ENCODE assay signal across 11 cellular contexts in the genomic region with DNA sequence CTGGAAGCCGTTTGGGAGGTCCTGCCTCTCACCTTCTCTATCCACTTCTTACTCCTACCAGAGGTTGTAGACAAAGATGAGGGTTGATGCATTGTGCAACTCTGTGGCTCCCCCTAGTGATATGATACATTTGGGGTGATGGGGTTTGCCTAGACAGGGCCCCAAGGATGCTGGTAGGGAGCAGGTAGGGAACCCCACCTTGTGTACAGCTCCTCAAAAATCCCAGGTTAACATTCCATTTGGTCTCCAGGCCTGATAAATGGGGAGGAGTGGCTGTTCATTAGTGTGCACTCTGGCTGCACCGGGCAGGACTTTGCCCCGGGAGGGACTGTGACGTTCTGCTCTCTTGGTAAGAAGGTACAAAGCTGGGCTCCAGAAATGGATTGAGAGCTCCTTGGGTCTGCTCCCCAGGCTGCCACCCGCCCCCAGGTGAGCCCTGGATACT. TPM values are rescaled to one million over a fixed set of nuclear protein-coding genes. Genes with fewer than 3 reads are reported as not detected.
DNase-seq lines count a peak whose midpoint lies in the region; ATAC-seq and TF ChIP-seq lines count a peak whose summit lies in the region.
"Had no signal": no experiment of that assay in that cellular context is flagged by ENCODE, and none has a peak within 500 bp of the region (broad histone marks: within the 10 kb centered on the region; RNA-seq: fewer than 3 reads in every experiment).

No MANE protein-coding gene starts in this region.

- TF ChIP-seq CTCF in Loucy (conservative IDR thresholded peaks at IDR 0.05; ENCODE audit: low read length) (peak; percentile 79), body of pancreas (IDR thresholded peaks at IDR 0.05) (peak in 4 of 7 experiments; percentile 25 to 41 (median 36))

- H3K4me2 ChIP-seq in Loucy (ENCODE audit: low read depth, low read length, poor library complexity, severe bottlenecking), result no peak overlapping the region

- no peaks in the 10 kb centered on the region for H3K36me3 Mint-ChIP-seq in naive B cell

- no peaks in the 10 kb centered on the region for H3K9me2 ChIP-seq in Loucy (replicated peaks; ENCODE audit: low read depth, low read length)

- H3K27me3 ChIP-seq in Loucy (ENCODE audit: insufficient read depth, low read length, poor library complexity, severe bottlenecking) (no peaks in the 10 kb centered on the region), body of pancreas (peaks cover 0 to 5% of the 10 kb centered on the region in 2 donors)
- H3K27me3 ChIP-seq: SJCRH30 had no signal

- peaks cover 17% of the 10 kb centered on the region for H3K4me1 ChIP-seq in Loucy (ENCODE audit: insufficient read depth, low read length, poor library complexity, severe bottlenecking)
- H3K4me1 ChIP-seq in body of pancreas, result no peaks in the 10 kb centered on the region
- H3K4me1 ChIP-seq: SJCRH30 had no signal

- ATAC-seq in body of pancreas (no peak), naive B cell (ENCODE audit: low read depth in 2 of 2) (peak in 1 of 2 donors; percentile 33), GM18505 (IDR thresholded peaks at IDR 0.05; ENCODE audit: unreplicated experiment) (no peak), GM19455 (IDR thresholded peaks at IDR 0.05; ENCODE audit: unreplicated experiment) (no peak), HG02571 (IDR thresholded peaks at IDR 0.05; ENCODE audit: unreplicated experiment) (no peak)

- no peak overlapping the region for H3K4me3 Mint-ChIP-seq in naive B cell
- H3K4me3 Mint-ChIP-seq: dendritic cell treated with granulocyte-macrophage colony-stimulating factor and Interleukin-4, amounts not matched to agents 40 ng/mL and 50 ng/mL, for 4 days had no signal

- no peaks in the 10 kb centered on the region for H3K79me2 ChIP-seq in Loucy (ENCODE audit: insufficient read depth, low read length)

- H3K36me3 ChIP-seq in Loucy (ENCODE audit: insufficient read depth, low read length) (no peaks in the 10 kb centered on the region), body of pancreas (replicated peaks in 1 of 2; ENCODE audit: insufficient read depth in 1 of 2, low read depth in 2 of 2) (no peaks in the 10 kb centered on the region)
- H3K36me3 ChIP-seq: SJCRH30 had no signal

- no peak for TF ChIP-seq POLR2A in body of pancreas (IDR thresholded peaks at IDR 0.05)
- TF ChIP-seq POLR2A in GM18505 (IDR thresholded peaks at IDR 0.05; ENCODE audit: borderline replicate concordance, extremely low read depth, insufficient read depth, insufficient read length), result no peak

- no peaks in the 10 kb centered on the region for H3K9me3 Mint-ChIP-seq in naive B cell
- H3K9me3 Mint-ChIP-seq: dendritic cell treated with granulocyte-macrophage colony-stimulating factor and Interleukin-4, amounts not matched to agents 40 ng/mL and 50 ng/mL, for 4 days had no signal

- peak overlapping the region in 2 of 6 donors; percentile 32 to 51 for H3K27ac Mint-ChIP-seq in naive B cell
- H3K27ac Mint-ChIP-seq: dendritic cell treated with granulocyte-macrophage colony-stimulating factor and Interleukin-4, amounts not matched to agents 40 ng/mL and 50 ng/mL, for 4 days had no signal

- 29 to 33% methylated on average over 5 of the region's 5 CpGs for WGBS in body of pancreas, 2 donors

- no peak overlapping the region for H3K9ac ChIP-seq in Loucy (ENCODE audit: low read depth, low read length, poor library complexity, severe bottlenecking)

- no peaks in the 10 kb centered on the region for H3F3A ChIP-seq in Loucy (ENCODE audit: low read depth)

- peaks cover 8 to 19% (median 9%) of the 10 kb centered on the region in 3 donors for H3K27me3 Mint-ChIP-seq in naive B cell

- H4K20me1 ChIP-seq in Loucy (ENCODE audit: insufficient read depth, low read length, poor library complexity, severe bottlenecking), result no peaks in the 10 kb centered on the region

- DNase-seq in GM03348 (ENCODE audit: low spot score) (peak; percentile 43), body of pancreas (peak in 1 of 4 donors; percentile 36), naive B cell (peak; percentile 57), NCI-H774 (lab: John Stamatoyannopoulos, UW) (no peak)

- H3K9me3 ChIP-seq in Loucy (ENCODE audit: insufficient read depth, low read depth, low read length), result no peaks in the 10 kb centered on the region
- no peaks in the 10 kb centered on the region for H3K9me3 ChIP-seq in body of pancreas
- H3K9me3 ChIP-seq: SJCRH30 had no signal

- H3K4me1 Mint-ChIP-seq in naive B cell, result peaks cover 25 to 38% (median 38%) of the 10 kb centered on the region in 3 donors

- no peak overlapping the region for H3K27ac ChIP-seq in body of pancreas
- H3K27ac ChIP-seq: SJCRH30 had no signal

- intact Hi-C loops in body of pancreas (cut with DNase I), result no loop called here

- H3K4me3 ChIP-seq in Loucy (ENCODE audit: low read length, poor library complexity, severe bottlenecking), result no peak overlapping the region
- H3K4me3 ChIP-seq in body of pancreas, result no peak overlapping the region
- H3K4me3 ChIP-seq: SJCRH30 had no signal

- no peak overlapping the region for H2AFZ ChIP-seq in Loucy (ENCODE audit: low read length)

RNA-seq across cellular contexts. Expression of gene SIGLEC8, which starts 19.2 kb away (rescaled TPM):
- total RNA-seq in body of pancreas, result under 1 TPM in 1 of 2 donors, not detected in 1; 0.52 TPM
- not detected for polyA plus RNA-seq in naive B cell (ENCODE audit: low read depth in 6 of 6)
- total RNA-seq: renal cortical epithelial cell, SJCRH30 had no signal

RNA-seq across cellular contexts. Expression of gene SIGLEC10, which starts 21.6 kb away (rescaled TPM):
- 1 to 10 TPM; 2.0 to 3.9 TPM for total RNA-seq in body of pancreas
- polyA plus RNA-seq in naive B cell (ENCODE audit: low read depth in 6 of 6), result 10 to 100 TPM; 43.9 to 75.2 (median 55.8) TPM
- total RNA-seq: renal cortical epithelial cell, SJCRH30 had no signal

RNA-seq across cellular contexts. Expression of gene CEACAM18, which starts 39.3 kb away (rescaled TPM):
- not detected for total RNA-seq in body of pancreas
- polyA plus RNA-seq in naive B cell (ENCODE audit: low read depth in 6 of 6), result not detected
- total RNA-seq: renal cortical epithelial cell, SJCRH30 had no signal

RNA-seq across cellular contexts. Expression of gene C19orf84, which starts 48.7 kb away (rescaled TPM):
- not detected for total RNA-seq in body of pancreas
- not detected for polyA plus RNA-seq in naive B cell (ENCODE audit: low read depth in 6 of 6)
- total RNA-seq: renal cortical epithelial cell, SJCRH30 had no signal

RNA-seq across cellular contexts. Expression of gene LIM2, which starts 51.3 kb away (rescaled TPM):
- total RNA-seq in body of pancreas, result not detected
- polyA plus RNA-seq in naive B cell (ENCODE audit: low read depth in 6 of 6), result under 1 TPM in 1 of 6 donors, not detected in 5; 0.34 TPM
- total RNA-seq: renal cortical epithelial cell, SJCRH30 had no signal
